15 cellular contexts compared by ENCODE assay signal in the genomic region with DNA sequence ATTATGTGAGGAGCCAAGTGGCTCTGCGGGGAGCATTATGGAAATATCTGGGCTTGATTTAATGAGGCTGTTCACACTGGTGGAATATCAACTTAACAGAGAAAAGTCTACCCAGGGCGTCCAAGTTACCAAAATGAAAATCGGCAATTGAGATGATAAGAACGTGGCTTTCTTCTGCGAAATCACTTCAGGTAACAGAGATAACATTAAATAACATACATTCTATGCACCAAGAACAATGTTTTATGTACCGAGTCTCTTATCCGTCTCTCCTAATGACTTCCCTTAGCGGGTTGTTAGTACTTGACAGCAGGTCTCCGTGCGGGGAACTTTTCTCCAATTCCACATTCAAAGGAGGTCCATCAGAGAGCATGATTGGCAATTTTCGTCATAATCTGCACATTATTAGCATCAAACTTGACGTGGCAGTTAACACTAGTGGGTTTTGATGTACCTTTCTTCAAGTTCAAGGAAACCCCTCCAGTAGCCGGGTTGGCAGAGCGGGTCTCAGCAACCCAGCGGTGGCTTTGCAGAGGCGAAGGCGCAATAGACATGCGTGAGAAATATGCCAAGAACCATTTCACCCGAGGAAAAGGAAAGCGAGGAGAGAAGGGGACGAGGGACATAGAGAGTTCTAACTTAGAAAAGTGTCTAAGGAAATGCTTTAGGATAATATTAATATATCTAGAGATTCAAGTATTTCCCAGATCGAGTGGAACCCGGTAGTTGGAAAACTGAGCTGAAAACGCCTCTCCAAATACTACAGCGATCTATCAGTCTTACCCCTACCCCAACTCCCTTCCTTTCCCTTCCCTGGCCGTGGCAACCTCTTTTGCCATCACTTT. TPM values are rescaled to one million over a fixed set of nuclear protein-coding genes. Genes with fewer than 3 reads are reported as not detected.
A peak's percentile ranks its signal among the peaks of the same experiment; 100 is the strongest.
DNase-seq lines count a peak whose midpoint lies in the region; ATAC-seq and TF ChIP-seq lines count a peak whose summit lies in the region.
"Had no signal": no experiment of that assay in that cellular context is flagged by ENCODE, and none has a peak within 500 bp of the region (broad histone marks: within the 10 kb centered on the region; RNA-seq: fewer than 3 reads in every experiment).

No MANE protein-coding gene starts in this region.

- POLR2A ChIA-PET in CD4-positive, alpha-beta T cell (lab: Charles Lee) = no interaction called here

- peak overlapping the region; percentile 73 for H3K4me3 Mint-ChIP-seq in CD4-positive, alpha-beta T cell
- H3K4me3 Mint-ChIP-seq in activated T-helper 1 cell treated with anti-CD3 and anti-CD28 coated beads, Interleukin-12 subunit alpha, Interleukin-12 subunit beta, Interleukin-2, Interleukin-4 antibody, amounts not matched to agents 30 ng/mL and 10 ng/mL and 1 ng/mL, durations not matched to agents 14 hours and 24 hours and 36 hours = peak overlapping the region; percentile 19
- peak overlapping the region; percentile 51 to 83 (median 64) for H3K4me3 Mint-ChIP-seq in naive B cell

- intact Hi-C loops in CD4-positive, alpha-beta T cell (cut with DNase I, micrococcal nuclease) = loop anchor here in 1 of 2 experiments (5.0 kb wide), 1 partner anchor 34 kb away; no protein-coding TSS in a partner anchor
- intact Hi-C loops in activated T-helper 1 cell treated with anti-CD3 and anti-CD28 coated beads, Interleukin-12 subunit alpha, Interleukin-12 subunit beta, Interleukin-2, Interleukin-4 antibody, amounts not matched to agents 30 ng/mL and 10 ng/mL and 1 ng/mL, durations not matched to agents 14 hours and 24 hours and 36 hours (cut with micrococcal nuclease) = loop anchor here (1.0 to 2.0 kb wide), 3 partner anchors 19 to 1744 kb away; a partner anchor contains a TSS

- peak overlapping the region; percentile 83 for H3K27ac Mint-ChIP-seq in CD4-positive, alpha-beta T cell
- H3K27ac Mint-ChIP-seq in activated T-helper 1 cell treated with anti-CD3 and anti-CD28 coated beads, Interleukin-12 subunit alpha, Interleukin-12 subunit beta, Interleukin-2, Interleukin-4 antibody, amounts not matched to agents 30 ng/mL and 10 ng/mL and 1 ng/mL, durations not matched to agents 14 hours and 24 hours and 36 hours = peak overlapping the region; percentile 89
- peak overlapping the region in 4 of 6 donors; percentile 86 to 98 (median 92) for H3K27ac Mint-ChIP-seq in naive B cell

- peaks cover 92% of the 10 kb centered on the region for H3K27me3 ChIP-seq in CD4-positive, alpha-beta T cell (ENCODE audit: control insufficient read depth, insufficient read depth, low read length)

- no peak for ATAC-seq in CD4-positive, alpha-beta T cell (ENCODE audit: poor library complexity)
- ATAC-seq in naive B cell (ENCODE audit: low read depth in 2 of 2) = no peak
- no peak for ATAC-seq in HG03139 (IDR thresholded peaks at IDR 0.05; ENCODE audit: unreplicated experiment)
- ATAC-seq in GM21367 (IDR thresholded peaks at IDR 0.05; ENCODE audit: unreplicated experiment) = no peak
- ATAC-seq in GM19455 (IDR thresholded peaks at IDR 0.05; ENCODE audit: unreplicated experiment) = no peak

- peaks cover 18% of the 10 kb centered on the region for H3K9me3 Mint-ChIP-seq in CD4-positive, alpha-beta T cell
- peaks cover 4% of the 10 kb centered on the region for H3K9me3 Mint-ChIP-seq in activated T-helper 1 cell treated with anti-CD3 and anti-CD28 coated beads, Interleukin-12 subunit alpha, Interleukin-12 subunit beta, Interleukin-2, Interleukin-4 antibody, amounts not matched to agents 30 ng/mL and 10 ng/mL and 1 ng/mL, durations not matched to agents 14 hours and 24 hours and 36 hours
- peaks cover 5 to 53% (median 25%) of the 10 kb centered on the region in 7 donors for H3K9me3 Mint-ChIP-seq in naive B cell

- no peak for DNase-seq in CD4-positive, alpha-beta T cell
- DNase-seq in GM20000 (ENCODE audit: low spot score) = peak; percentile 12
- DNase-seq in activated T-helper 1 cell treated with anti-CD3 and anti-CD28 coated beads, Interleukin-12 subunit alpha, Interleukin-12 subunit beta, Interleukin-2, Interleukin-4 antibody, amounts not matched to agents 30 ng/mL and 10 ng/mL and 1 ng/mL, durations not matched to agents 14 hours and 24 hours and 36 hours (ENCODE audit: low spot score) = no peak
- no peak for DNase-seq in naive B cell
- DNase-seq in DMS 273 (lab: John Stamatoyannopoulos, UW; ENCODE audit: unreplicated experiment) = no peak
- DNase-seq: anterior cingulate cortex, MM.1S, ovary, PC-9 had no signal

- H3K27me3 Mint-ChIP-seq in CD4-positive, alpha-beta T cell = peaks cover 86% of the 10 kb centered on the region
- H3K27me3 Mint-ChIP-seq in activated T-helper 1 cell treated with anti-CD3 and anti-CD28 coated beads, Interleukin-12 subunit alpha, Interleukin-12 subunit beta, Interleukin-2, Interleukin-4 antibody, amounts not matched to agents 30 ng/mL and 10 ng/mL and 1 ng/mL, durations not matched to agents 14 hours and 24 hours and 36 hours (ENCODE audit: insufficient read depth) = peaks cover 71% of the 10 kb centered on the region
- H3K27me3 Mint-ChIP-seq in naive B cell = peaks cover 63 to 71% (median 65%) of the 10 kb centered on the region in 3 donors

- CTCF ChIA-PET in CD4-positive, alpha-beta T cell (lab: Charles Lee) = no interaction called here

- H3K4me1 Mint-ChIP-seq in CD4-positive, alpha-beta T cell (ENCODE audit: low read depth) = peaks cover 24% of the 10 kb centered on the region
- H3K4me1 Mint-ChIP-seq in activated T-helper 1 cell treated with anti-CD3 and anti-CD28 coated beads, Interleukin-12 subunit alpha, Interleukin-12 subunit beta, Interleukin-2, Interleukin-4 antibody, amounts not matched to agents 30 ng/mL and 10 ng/mL and 1 ng/mL, durations not matched to agents 14 hours and 24 hours and 36 hours (ENCODE audit: low read depth) = no peaks in the 10 kb centered on the region
- H3K4me1 Mint-ChIP-seq in naive B cell = peaks cover 7 to 13% (median 8%) of the 10 kb centered on the region in 3 donors

- peaks cover 38% of the 10 kb centered on the region for H3K36me3 Mint-ChIP-seq in CD4-positive, alpha-beta T cell (ENCODE audit: low read depth)
- H3K36me3 Mint-ChIP-seq in activated T-helper 1 cell treated with anti-CD3 and anti-CD28 coated beads, Interleukin-12 subunit alpha, Interleukin-12 subunit beta, Interleukin-2, Interleukin-4 antibody, amounts not matched to agents 30 ng/mL and 10 ng/mL and 1 ng/mL, durations not matched to agents 14 hours and 24 hours and 36 hours (ENCODE audit: low read depth) = peaks cover 3% of the 10 kb centered on the region
- peaks cover 9 to 20% of the 10 kb centered on the region in 2 donors for H3K36me3 Mint-ChIP-seq in naive B cell

- peaks cover 73% of the 10 kb centered on the region for H3K9me3 ChIP-seq in CD4-positive, alpha-beta T cell (ENCODE audit: control insufficient read depth, low read length)

- H3K27ac ChIP-seq in CD4-positive, alpha-beta T cell (ENCODE audit: low read depth, low read length) = no peak overlapping the region
- H3K27ac ChIP-seq: ovary, PC-9 had no signal

- no peak for TF ChIP-seq CTCF in CD4-positive, alpha-beta T cell (IDR thresholded peaks at IDR 0.05)
- no peak for TF ChIP-seq CTCF in GM20000 (IDR thresholded peaks at IDR 0.05; ENCODE audit: extremely low read depth, missing control alignments)

RNA-seq across cellular contexts. Expression of a gene that starts 5.1 kb away (rescaled TPM):
- total RNA-seq in CD4-positive, alpha-beta T cell = not detected
- total RNA-seq in activated T-helper 1 cell treated with anti-CD3 and anti-CD28 coated beads, Interleukin-12 subunit alpha, Interleukin-12 subunit beta, Interleukin-2, Interleukin-4 antibody, amounts not matched to agents 30 ng/mL and 10 ng/mL and 1 ng/mL, durations not matched to agents 14 hours and 24 hours and 36 hours = not detected in 2 replicates
- not detected for polyA plus RNA-seq in naive B cell (ENCODE audit: low read depth in 6 of 6)
- total RNA-seq: Daoy, epithelial cell of proximal tubule, ovary, PC-9 had no signal
- polyA plus RNA-seq: keratinocyte, ovary had no signal

RNA-seq across cellular contexts. Expression of a gene that starts 13.9 kb away (rescaled TPM):
- total RNA-seq in CD4-positive, alpha-beta T cell = not detected
- total RNA-seq in activated T-helper 1 cell treated with anti-CD3 and anti-CD28 coated beads, Interleukin-12 subunit alpha, Interleukin-12 subunit beta, Interleukin-2, Interleukin-4 antibody, amounts not matched to agents 30 ng/mL and 10 ng/mL and 1 ng/mL, durations not matched to agents 14 hours and 24 hours and 36 hours = not detected in 2 replicates
- polyA plus RNA-seq in naive B cell (ENCODE audit: low read depth in 6 of 6) = not detected
- total RNA-seq: epithelial cell of proximal tubule, ovary, PC-9 had no signal
- polyA plus RNA-seq: keratinocyte, ovary had no signal

RNA-seq across cellular contexts. Expression of a gene that starts 20.9 kb away (rescaled TPM):
- not detected for total RNA-seq in CD4-positive, alpha-beta T cell
- not detected in 2 replicates for total RNA-seq in activated T-helper 1 cell treated with anti-CD3 and anti-CD28 coated beads, Interleukin-12 subunit alpha, Interleukin-12 subunit beta, Interleukin-2, Interleukin-4 antibody, amounts not matched to agents 30 ng/mL and 10 ng/mL and 1 ng/mL, durations not matched to agents 14 hours and 24 hours and 36 hours
- polyA plus RNA-seq in naive B cell (ENCODE audit: low read depth in 6 of 6) = not detected
- total RNA-seq: epithelial cell of proximal tubule, ovary, PC-9 had no signal
- polyA plus RNA-seq: keratinocyte, ovary had no signal

RNA-seq across cellular contexts. Expression of a gene that starts 28.4 kb away (rescaled TPM):
- total RNA-seq in CD4-positive, alpha-beta T cell = not detected
- total RNA-seq in activated T-helper 1 cell treated with anti-CD3 and anti-CD28 coated beads, Interleukin-12 subunit alpha, Interleukin-12 subunit beta, Interleukin-2, Interleukin-4 antibody, amounts not matched to agents 30 ng/mL and 10 ng/mL and 1 ng/mL, durations not matched to agents 14 hours and 24 hours and 36 hours = not detected in 2 replicates
- polyA plus RNA-seq in naive B cell (ENCODE audit: low read depth in 6 of 6) = not detected
- total RNA-seq: PC-9 had no signal
- polyA plus RNA-seq: keratinocyte had no signal

RNA-seq across cellular contexts. Expression of a gene that starts 37.9 kb away (rescaled TPM):
- total RNA-seq in CD4-positive, alpha-beta T cell = not detected
- total RNA-seq in activated T-helper 1 cell treated with anti-CD3 and anti-CD28 coated beads, Interleukin-12 subunit alpha, Interleukin-12 subunit beta, Interleukin-2, Interleukin-4 antibody, amounts not matched to agents 30 ng/mL and 10 ng/mL and 1 ng/mL, durations not matched to agents 14 hours and 24 hours and 36 hours = not detected in 2 replicates
- not detected for polyA plus RNA-seq in naive B cell (ENCODE audit: low read depth in 6 of 6)
- total RNA-seq: PC-9 had no signal
- polyA plus RNA-seq: keratinocyte had no signal

Comparison
In these comparisons a context has a peak if more than half of its experiments do, and no peak if none do; other contexts are left out.
1. H3K4me3 Mint-ChIP-seq: peak in every context shown above with its lines; median percentile 73 in CD4-positive, alpha-beta T cell; 64 in naive B cell; 19 in activated T-helper 1 cell treated with anti-CD3 and anti-CD28 coated beads, Interleukin-12 subunit alpha, Interleukin-12 subunit beta, Interleukin-2, Interleukin-4 antibody, amounts not matched to agents 30 ng/mL and 10 ng/mL and 1 ng/mL, durations not matched to agents 14 hours and 24 hours and 36 hours.